In genomic region chr5:36364473-36364872, GRCh38 we compare ENCODE assay signal across 21 cellular contexts.
"Had no signal": no experiment of that assay in that cellular context is flagged by ENCODE, and none has a peak within 500 bp of the region (broad histone marks: within the 10 kb centered on the region; RNA-seq: fewer than 3 reads in every experiment).

No MANE protein-coding gene starts in this region.

- H3K36me3 ChIP-seq: SJSA1 had no signal

- H3K27ac ChIP-seq: SJSA1, SK-N-MC had no signal

- H3K9me3 ChIP-seq: SJSA1 had no signal

- H3K4me1 ChIP-seq: SJSA1 had no signal

- H3K27me3 ChIP-seq: SJSA1 had no signal

- ATAC-seq: T-cell had no signal

- H3K4me3 ChIP-seq: SJSA1, SK-N-MC had no signal

- DNase-seq: KBM-7; NCI-H1092 treated with DMSO at 0.1 percent for 48 hours; NCI-H1436; NCI-H187; NCI-H2029; NCI-H2081 treated with DMSO at 0.1 percent for 48 hours; NCI-H2171; NCI-H446; NCI-H510A; NCI-H524 treated with DMSO at 0.1 percent for 48 hours; NCI-H69; NCI-H774; NK-92 treated with Interleukin-12 subunit alpha and Interleukin-12 subunit beta, amount 100 ng/mL, for 24 hours; OCI-M1; Right ventricle myocardium superior; RPMI8226; SIG-M5; SW 1271; T-cell had no signal
